21 cellular contexts compared by ENCODE assay signal in the genomic region with DNA sequence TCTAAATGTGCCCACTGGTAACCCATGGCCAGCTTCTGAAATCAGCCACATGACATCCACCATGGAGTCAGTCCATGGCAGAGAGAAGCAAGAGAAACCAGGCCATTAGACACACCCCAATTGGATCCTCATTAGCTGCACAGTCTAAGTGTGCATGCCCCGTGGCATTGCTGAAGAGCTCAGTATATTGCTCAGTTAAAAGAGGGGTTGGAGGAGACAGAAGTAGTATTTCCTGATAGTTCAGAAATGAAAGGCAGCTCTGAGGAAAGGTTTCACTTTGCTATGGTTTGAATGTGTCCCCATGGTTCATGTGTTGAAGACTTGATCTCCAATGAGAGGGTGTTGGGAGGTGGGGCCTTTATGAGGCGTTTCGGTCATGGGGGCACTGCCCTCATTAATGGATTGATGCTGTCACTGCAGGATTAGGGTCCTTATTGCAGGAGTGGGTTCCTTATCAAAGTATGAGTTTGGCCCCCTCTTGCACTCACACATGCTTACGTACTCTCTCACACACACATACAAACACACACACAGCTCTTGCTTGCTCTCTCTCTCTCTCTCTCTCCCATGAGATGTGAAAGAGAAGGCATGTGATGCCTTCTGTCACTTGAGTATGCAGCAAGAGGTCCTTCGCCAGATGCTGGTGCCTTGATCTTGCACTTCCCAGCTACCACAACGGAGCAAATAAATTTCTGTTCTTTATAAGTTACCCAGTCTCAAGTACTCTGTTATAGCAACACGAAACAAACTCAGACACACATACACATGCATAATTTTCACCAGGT. TPM values are rescaled to one million over a fixed set of nuclear protein-coding genes. Genes with fewer than 3 reads are reported as not detected.
"Had no signal": no experiment of that assay in that cellular context is flagged by ENCODE, and none has a peak within 500 bp of the region (broad histone marks: within the 10 kb centered on the region; RNA-seq: fewer than 3 reads in every experiment).

No MANE protein-coding gene starts in this region.

- H3K4me3 ChIP-seq: cardiac muscle cell, esophagus squamous epithelium, prostate gland, skin epidermis, tibial nerve, vagina had no signal

- ATAC-seq: right cardiac atrium, WTC11 had no signal

- H3K36me3 ChIP-seq: cardiac muscle cell, esophagus squamous epithelium, prostate gland, tibial nerve, vagina had no signal

- H3K27ac ChIP-seq: cardiac muscle cell, dorsolateral prefrontal cortex, esophagus squamous epithelium, prostate gland, skin epidermis, tibial nerve, vagina had no signal

- H3K27ac Mint-ChIP-seq: nephron progenitor cell, WTC11 had no signal

- H3K4me3 Mint-ChIP-seq: nephron progenitor cell, WTC11 had no signal

- H3K4me1 ChIP-seq: esophagus squamous epithelium, prostate gland, tibial nerve, vagina had no signal

- DNase-seq: activated CD4-positive, alpha-beta T cell treated with anti-CD3 and anti-CD28 coated beads for 48 hours; activated naive CD4-positive, alpha-beta T cell treated with anti-CD3 and anti-CD28 coated beads, Interleukin-2, amount 50 U/mL, for 16 hours; activated T-cell treated with anti-CD3 and anti-CD28 coated beads, Interleukin-2, amount 50 U/mL, for 1 hour; dorsolateral prefrontal cortex; esophagus squamous epithelium; hypothalamus; kidney glomerular epithelial cell; nephron progenitor cell; occipital lobe; right cardiac atrium; stimulated activated CD4-positive, alpha-beta T cell treated with anti-CD3 and anti-CD28 coated beads, Interleukin-15, amount 100 ng/mL, for 24 hours; stimulated activated CD4-positive, alpha-beta T cell treated with anti-CD3 and anti-CD28 coated beads, Interleukin-4, amount 100 ng/mL, for 1 hour; stimulated activated naive CD4-positive, alpha-beta T cell treated with Interleukin-2 at 50 U/mL for 16 hours; substantia nigra had no signal

- H3K9me3 ChIP-seq: esophagus squamous epithelium, prostate gland, tibial nerve, vagina had no signal

- H3K27me3 ChIP-seq: cardiac muscle cell, tibial nerve, vagina had no signal

RNA-seq across cellular contexts. Expression of a gene that starts 58.0 kb away (rescaled TPM):
- total RNA-seq: fibroblast of villous mesenchyme, tibial nerve, vagina had no signal
